Comparison of ENCODE assay signal across 11 cellular contexts in the genomic region with DNA sequence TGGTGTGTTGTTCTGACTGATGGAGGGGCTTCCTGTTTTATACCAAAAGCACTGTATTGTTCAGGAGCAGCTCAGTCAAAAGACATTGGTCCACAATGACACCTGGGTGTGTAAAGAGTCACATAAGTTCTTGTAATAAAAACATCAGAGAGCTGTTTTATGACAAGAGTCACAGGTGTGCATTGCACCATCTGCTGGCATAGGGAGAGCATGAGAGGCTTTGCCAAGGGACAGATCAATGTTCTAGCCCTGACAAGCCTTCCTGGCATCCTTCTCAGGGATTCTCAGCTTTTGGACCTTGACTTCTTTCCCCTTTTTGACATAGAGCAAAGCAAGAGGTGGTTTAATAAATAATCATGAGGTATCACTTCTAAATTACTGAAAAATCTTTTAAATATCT. TPM values are rescaled to one million over a fixed set of nuclear protein-coding genes. Genes with fewer than 3 reads are reported as not detected.
DNase-seq lines count a peak whose midpoint lies in the region; ATAC-seq, FAIRE-seq and TF ChIP-seq lines count a peak whose summit lies in the region.
"Had no signal": no experiment of that assay in that cellular context is flagged by ENCODE, and none has a peak within 500 bp of the region (broad histone marks: within the 10 kb centered on the region; RNA-seq: fewer than 3 reads in every experiment).

No MANE protein-coding gene starts in this region.

- H3K4me3 Mint-ChIP-seq in chondrocyte (ENCODE audit: unreplicated experiment): no peak overlapping the region
- H3K4me3 Mint-ChIP-seq: immature natural killer cell had no signal

- peaks cover 7% of the 10 kb centered on the region for H3K27me3 Mint-ChIP-seq in chondrocyte (ENCODE audit: low read depth)

- H3K36me3 Mint-ChIP-seq in chondrocyte (ENCODE audit: low read depth): no peaks in the 10 kb centered on the region
- H3K36me3 Mint-ChIP-seq: immature natural killer cell had no signal

- no peaks in the 10 kb centered on the region for H3K27me3 ChIP-seq in small intestine (ENCODE audit: control insufficient read depth in 2 of 2, insufficient read depth in 2 of 2, low read length in 2 of 2)

- FAIRE-seq in small intestine (lab: Jason Lieb, UNC): no peak
- FAIRE-seq: TTC549 had no signal

- peak; percentile 68 for TF ChIP-seq CTCF in chondrocyte (IDR thresholded peaks at IDR 0.05)

- no peaks in the 10 kb centered on the region for H3K9me3 Mint-ChIP-seq in chondrocyte (ENCODE audit: low read depth)

- ATAC-seq in HG03378 (IDR thresholded peaks at IDR 0.05; ENCODE audit: unreplicated experiment): no peak

- no peaks in the 10 kb centered on the region for H3K36me3 ChIP-seq in small intestine (ENCODE audit: control insufficient read depth in 2 of 2, insufficient read depth in 2 of 2, low read length in 2 of 2)

- no peak overlapping the region for H3K27ac ChIP-seq in small intestine (ENCODE audit: low read depth in 1 of 2, low read length in 1 of 2)

- H3K9me3 ChIP-seq in small intestine (ENCODE audit: control insufficient read depth, low read depth): no peaks in the 10 kb centered on the region

- DNase-seq in NCI-H345 (lab: John Stamatoyannopoulos, UW): peak; percentile 60
- DNase-seq in NCI-H345 treated with DMSO at 0.1 percent for 48 hours (lab: John Stamatoyannopoulos, UW; ENCODE audit: unreplicated experiment): no peak
- peak; percentile 17 for DNase-seq in NCI-H2196 (lab: John Stamatoyannopoulos, UW; ENCODE audit: unreplicated experiment)
- DNase-seq in chondrocyte (ENCODE audit: low spot score): no peak
- DNase-seq in small intestine: peak; percentile 42
- no peak for DNase-seq in stimulated activated naive CD4-positive, alpha-beta T cell treated with Interleukin-2 at 50 U/mL for 16 hours (lab: John Stamatoyannopoulos, UW)
- no peak for DNase-seq in dedifferentiated amniotic fluid mesenchymal stem cell (ENCODE audit: extremely low spot score)
- DNase-seq: central memory CD4-positive, alpha-beta T cell; immature natural killer cell had no signal

- H3K4me1 Mint-ChIP-seq in chondrocyte (ENCODE audit: low read depth): peaks cover 6% of the 10 kb centered on the region
- H3K4me1 Mint-ChIP-seq: immature natural killer cell had no signal

- H3K4me1 ChIP-seq in small intestine (ENCODE audit: control insufficient read depth in 2 of 2, insufficient read depth in 1 of 2, low read depth in 1 of 2, low read length in 1 of 2): no peaks in the 10 kb centered on the region

- H3K27ac Mint-ChIP-seq in chondrocyte (ENCODE audit: unreplicated experiment): no peak overlapping the region
- H3K27ac Mint-ChIP-seq: immature natural killer cell had no signal

- H3K4me3 ChIP-seq in small intestine (ENCODE audit: low read depth in 1 of 2, low read length in 2 of 2): no peak overlapping the region

RNA-seq across cellular contexts. Expression of a gene that starts 20.5 kb away (rescaled TPM):
- 4.1 to 10.6 TPM (median 4.9 TPM) in 3 replicates for total RNA-seq in chondrocyte
- 1 to 10 TPM in 1 of 3 donors, not detected in 2; 1.4 TPM for polyA plus RNA-seq in small intestine
- polyA plus RNA-seq: immature natural killer cell had no signal

Comparison
In these comparisons a context has a peak if more than half of its experiments do, and no peak if none do; other contexts are left out.
1. DNase-seq: peak in NCI-H345 (single experiment), NCI-H2196 (single experiment) and small intestine (single experiment); none in NCI-H345 treated with DMSO at 0.1 percent for 48 hours (single experiment), chondrocyte (single experiment), stimulated activated naive CD4-positive, alpha-beta T cell treated with Interleukin-2 at 50 U/mL for 16 hours (single experiment) and dedifferentiated amniotic fluid mesenchymal stem cell (single experiment).